ENCODE assay signal across 8 cellular contexts in genomic region chr10:91632671-91633550, GRCh38. TPM values are rescaled to one million over a fixed set of nuclear protein-coding genes. Genes with fewer than 3 reads are reported as not detected.
DNase-seq lines count a peak whose midpoint lies in the region; ATAC-seq, FAIRE-seq and TF ChIP-seq lines count a peak whose summit lies in the region.

PPP1R3C (minus strand) TSS chr10:91633071; CDS start chr10:91632969, 102 bp downstream.

- no peak for TF ChIP-seq CTCF in suprapubic skin (IDR thresholded peaks at IDR 0.05)

- H3K27ac ChIP-seq in suprapubic skin: peak within 1 kb of the TSS; percentile 82

- WGBS in suprapubic skin: 2% methylated on average over 30 of the region's 61 CpGs

- H3K9me3 Mint-ChIP-seq in natural killer cell treated with Interleukin-12 subunit alpha and Interleukin-12 subunit beta and Interleukin-15 and Interleukin-18, amount 100 ng/mL, for 72 hours: no peaks in the 10 kb centered on the region

- H3K9me3 ChIP-seq in suprapubic skin: no peaks in the 10 kb centered on the region

- peak within 1 kb of the TSS; percentile 64 for H3K4me3 ChIP-seq in suprapubic skin

- H3K27me3 ChIP-seq in suprapubic skin: no peaks in the 10 kb centered on the region

- no peak within 1 kb of the TSS for H3K27ac Mint-ChIP-seq in natural killer cell treated with Interleukin-12 subunit alpha and Interleukin-12 subunit beta and Interleukin-15 and Interleukin-18, amount 100 ng/mL, for 72 hours

- peak; percentile 95 for DNase-seq in ACHN
- peak; percentile 86 for DNase-seq in OCI-M2 (lab: John Stamatoyannopoulos, UW; ENCODE audit: unreplicated experiment)
- peak; percentile 48 for DNase-seq in activated naive CD4-positive, alpha-beta T cell treated with anti-CD3 and anti-CD28 coated beads, Interleukin-2, amount 50 U/mL, for 16 hours
- DNase-seq in frontal cortex (ENCODE audit: low spot score in 2 of 2): peak; percentile 81 to 86
- no peak for DNase-seq in natural killer cell treated with Interleukin-12 subunit alpha and Interleukin-12 subunit beta and Interleukin-15 and Interleukin-18, amount 100 ng/mL, for 72 hours (ENCODE audit: low spot score)
- peak; percentile 91 for DNase-seq in suprapubic skin (ENCODE audit: low spot score in 2 of 2)

- no peak for TF ChIP-seq EP300 in suprapubic skin (IDR thresholded peaks at IDR 0.05)

- H3K4me3 Mint-ChIP-seq in natural killer cell treated with Interleukin-12 subunit alpha and Interleukin-12 subunit beta and Interleukin-15 and Interleukin-18, amount 100 ng/mL, for 72 hours: peak within 1 kb of the TSS; percentile 46

- no peaks in the 10 kb centered on the region for H3K36me3 Mint-ChIP-seq in natural killer cell treated with Interleukin-12 subunit alpha and Interleukin-12 subunit beta and Interleukin-15 and Interleukin-18, amount 100 ng/mL, for 72 hours

- peak in 1 of 2 donors; percentile 64 for TF ChIP-seq POLR2A in suprapubic skin (IDR thresholded peaks at IDR 0.05)

- peaks cover 48 to 54% of the 10 kb centered on the region in 2 donors for H3K27me3 Mint-ChIP-seq in natural killer cell treated with Interleukin-12 subunit alpha and Interleukin-12 subunit beta and Interleukin-15 and Interleukin-18, amount 100 ng/mL, for 72 hours

- ATAC-seq in GM18909 (IDR thresholded peaks at IDR 0.05; ENCODE audit: poor library complexity, unreplicated experiment): peak; percentile 78
- peak; percentile 93 for ATAC-seq in HG03432 (IDR thresholded peaks at IDR 0.05; ENCODE audit: unreplicated experiment)
- peak; percentile 84 for ATAC-seq in natural killer cell treated with Interleukin-12 subunit alpha and Interleukin-12 subunit beta and Interleukin-15 and Interleukin-18, amount 100 ng/mL, for 72 hours

- peaks cover 64% of the 10 kb centered on the region for H3K4me1 ChIP-seq in suprapubic skin

- in situ Hi-C loops in ACHN (cut with HindIII; ENCODE audit: low pct_ligation_motif_present, low pct_unique_long_range_greater_than_20kb, low sequenced_read_pairs): no loop called here

- H3K36me3 ChIP-seq in suprapubic skin: no peaks in the 10 kb centered on the region

- peaks cover 0 to 5% of the 10 kb centered on the region in 2 donors for H3K4me1 Mint-ChIP-seq in natural killer cell treated with Interleukin-12 subunit alpha and Interleukin-12 subunit beta and Interleukin-15 and Interleukin-18, amount 100 ng/mL, for 72 hours (ENCODE audit: low read depth in 2 of 2)

- no peak for FAIRE-seq in frontal cortex (lab: Jason Lieb, UNC)

RNA-seq across cellular contexts. Expression of gene PPP1R3C, which starts in this region (rescaled TPM):
- total RNA-seq in frontal cortex (37.9 TPM), suprapubic skin (10 to 100 TPM in 1 of 4 donors, 1 to 10 TPM in 3; 4.8 to 10.3 (median 6.3) TPM)
- not detected for total RNA-seq in natural killer cell treated with Interleukin-12 subunit alpha and Interleukin-12 subunit beta and Interleukin-15 and Interleukin-18, amount 100 ng/mL, for 72 hours

Comparison
In these comparisons a context has a peak if more than half of its experiments do, and no peak if none do; other contexts are left out.
1. RNA of gene PPP1R3C (total RNA-seq): 37.9 TPM in frontal cortex (single experiment) and 4.8 to 10.3 TPM in suprapubic skin; not detected in natural killer cell treated with Interleukin-12 subunit alpha and Interleukin-12 subunit beta and Interleukin-15 and Interleukin-18, amount 100 ng/mL, for 72 hours; every median in the first group is over 4 times any median in the second.
2. Peak in ATAC-seq in natural killer cell treated with Interleukin-12 subunit alpha and Interleukin-12 subunit beta and Interleukin-15 and Interleukin-18, amount 100 ng/mL, for 72 hours; RNA of the gene not detected or under 1 TPM.
3. Peak in every context shown above with its lines, with median percentiles within 50 percentile points of each other: ATAC-seq.